ENCODE assay signal across 38 cellular contexts in genomic region chr1:167882376-167882775, GRCh38. TPM values are rescaled to one million over a fixed set of nuclear protein-coding genes. Genes with fewer than 3 reads are reported as not detected.
"Had no signal": no experiment of that assay in that cellular context is flagged by ENCODE, and none has a peak within 500 bp of the region (broad histone marks: within the 10 kb centered on the region; RNA-seq: fewer than 3 reads in every experiment).

No MANE protein-coding gene starts in this region.

- H3K36me3 ChIP-seq: adrenal gland, brain microvascular endothelial cell, breast epithelium had no signal

- H3K9me3 Mint-ChIP-seq: activated B cell treated with CpG ODN at 0.5 μM for 24 hours; activated naive CD4-positive, alpha-beta T cell treated with anti-CD3 and anti-CD28 coated beads for 36 hours; activated naive CD4-positive, alpha-beta T cell treated with anti-CD3 and anti-CD28 coated beads, Interleukin-2, amount 50 U/mL, for 72 hours; activated naive CD8-positive, alpha-beta T cell treated with anti-CD3 and anti-CD28 coated beads for 36 hours; activated T-helper 17 cell treated with anti-CD3 and anti-CD28 coated beads, Interleukin-2, amount 50 U/mL, for 72 hours had no signal

- H3K4me3 ChIP-seq: adrenal gland, body of pancreas, breast epithelium had no signal

- H3K27ac ChIP-seq: adrenal gland, body of pancreas, breast epithelium, VCaP had no signal

- H3K4me1 Mint-ChIP-seq: activated B cell treated with CpG ODN at 0.5 μM for 24 hours; activated CD4-positive, alpha-beta T cell treated with anti-CD3 and anti-CD28 coated beads, Interleukin-2, amount 10 ng/mL, durations not matched to agents 24 days and 14 days; activated naive CD8-positive, alpha-beta T cell treated with anti-CD3 and anti-CD28 coated beads for 36 hours; activated T-helper 17 cell treated with anti-CD3 and anti-CD28 coated beads, Interleukin-2, amount 50 U/mL, for 72 hours had no signal

- H3K27ac Mint-ChIP-seq: activated B cell treated with CpG ODN at 0.5 μM for 24 hours; activated CD4-positive, alpha-beta memory T cell treated with anti-CD3 and anti-CD28 coated beads for 36 hours; activated CD4-positive, alpha-beta T cell treated with anti-CD3 and anti-CD28 coated beads, Interleukin-2, amount 10 ng/mL, durations not matched to agents 24 days and 14 days; activated CD8-positive, alpha-beta T cell treated with anti-CD3 and anti-CD28 coated beads for 36 hours; activated naive CD4-positive, alpha-beta T cell treated with anti-CD3 and anti-CD28 coated beads for 36 hours; activated naive CD4-positive, alpha-beta T cell treated with anti-CD3 and anti-CD28 coated beads, Interleukin-2, amount 50 U/mL, for 72 hours; activated naive CD8-positive, alpha-beta T cell treated with anti-CD3 and anti-CD28 coated beads for 36 hours; activated T-cell treated with anti-CD3 and anti-CD28 coated beads, Interleukin-2, amount 50 U/mL, for 72 hours; activated T-helper 1 cell treated with anti-CD3 and anti-CD28 coated beads, Interleukin-12 subunit alpha, Interleukin-12 subunit beta, Interleukin-2, Interleukin-4 antibody, amounts not matched to agents 30 ng/mL and 10 ng/mL and 1 ng/mL, durations not matched to agents 14 hours and 24 hours and 36 hours; activated T-helper 17 cell treated with anti-CD3 and anti-CD28 coated beads, Interleukin-2, amount 50 U/mL, for 72 hours; T-helper 1 cell treated with Interleukin-12 subunit alpha and Interleukin-12 subunit beta and Interleukin-4 antibody, amounts not matched to agents 30 μg/mL and 1 μg/mL, for 36 hours; T-helper 2 cell treated with Interferon-gamma antibody and Interleukin-4, amounts not matched to agents 5 μg/mL and 100 μg/mL, for 36 hours had no signal

- DNase-seq: activated B cell treated with CpG ODN at 0.5 μM for 24 hours; activated CD4-positive, alpha-beta memory T cell treated with anti-CD3 and anti-CD28 coated beads for 36 hours; activated CD4-positive, alpha-beta T cell treated with anti-CD3 and anti-CD28 coated beads for 4 hours; activated CD4-positive, alpha-beta T cell treated with anti-CD3 and anti-CD28 coated beads, Interleukin-2, amount 10 ng/mL, durations not matched to agents 24 days and 14 days; activated CD4-positive, alpha-beta T cell treated with anti-CD3 and anti-CD28 coated beads, Interleukin-2, amount 50 U/mL, for 1 hour; activated CD4-positive, alpha-beta T cell treated with anti-CD3 and anti-CD28 coated beads, Interleukin-2, amount 50 U/mL, for 4 hours; activated CD4-positive, CD25-positive, alpha-beta regulatory T cell treated with anti-CD3 and anti-CD28 coated beads, Interleukin-2, amount 50 U/mL, for 72 hours; activated CD8-positive, alpha-beta memory T cell treated with anti-CD3 and anti-CD28 coated beads, Interleukin-2, amount 50 U/mL, for 4 hours; activated CD8-positive, alpha-beta T cell treated with anti-CD3 and anti-CD28 coated beads for 36 hours; activated effector memory CD4-positive, alpha-beta T cell treated with anti-CD3 and anti-CD28 coated beads, Interleukin-2, amount 50 U/mL, for 16 hours; activated gamma-delta T cell treated with Interleukin-2 at 50 U/mL for 16 hours; activated naive CD4-positive, alpha-beta T cell; activated naive CD4-positive, alpha-beta T cell treated with anti-CD3 and anti-CD28 coated beads for 36 hours; activated naive CD4-positive, alpha-beta T cell treated with anti-CD3 and anti-CD28 coated beads, Interleukin-2, amount 50 U/mL, for 16 hours; activated naive CD8-positive, alpha-beta T cell treated with anti-CD3 and anti-CD28 coated beads for 36 hours; activated T-cell treated with anti-CD3 and anti-CD28 coated beads for 4 hours; activated T-cell treated with anti-CD3 and anti-CD28 coated beads, Interleukin-2, amount 50 U/mL, for 1 hour; activated T-cell treated with anti-CD3 and anti-CD28 coated beads, Interleukin-2, amount 50 U/mL, for 4 hours; activated T-cell treated with anti-CD3 and anti-CD28 coated beads, Interleukin-2, amount 50 U/mL, for 72 hours; adrenal gland; amniotic stem cell; aorta; body of pancreas; central memory CD4-positive, alpha-beta T cell; T-helper 1 cell; T-helper 2 cell; T-helper 9 cell had no signal

- H3K36me3 Mint-ChIP-seq: activated CD4-positive, alpha-beta memory T cell treated with anti-CD3 and anti-CD28 coated beads for 36 hours; activated naive CD4-positive, alpha-beta T cell treated with anti-CD3 and anti-CD28 coated beads, Interleukin-2, amount 50 U/mL, for 72 hours had no signal

- H3K9me3 ChIP-seq: adrenal gland, body of pancreas, breast epithelium had no signal

- H3K27me3 Mint-ChIP-seq: activated CD8-positive, alpha-beta T cell treated with anti-CD3 and anti-CD28 coated beads for 36 hours; activated naive CD8-positive, alpha-beta T cell treated with anti-CD3 and anti-CD28 coated beads for 36 hours; activated T-helper 17 cell treated with anti-CD3 and anti-CD28 coated beads, Interleukin-2, amount 50 U/mL, for 72 hours had no signal

- H3K4me3 Mint-ChIP-seq: activated B cell treated with CpG ODN at 0.5 μM for 24 hours; activated CD4-positive, alpha-beta memory T cell treated with anti-CD3 and anti-CD28 coated beads for 36 hours; activated CD4-positive, alpha-beta T cell treated with anti-CD3 and anti-CD28 coated beads, Interleukin-2, amount 10 ng/mL, durations not matched to agents 24 days and 14 days; activated CD8-positive, alpha-beta T cell treated with anti-CD3 and anti-CD28 coated beads for 36 hours; activated naive CD4-positive, alpha-beta T cell treated with anti-CD3 and anti-CD28 coated beads for 36 hours; activated naive CD8-positive, alpha-beta T cell treated with anti-CD3 and anti-CD28 coated beads for 36 hours; activated T-cell treated with anti-CD3 and anti-CD28 coated beads, Interleukin-2, amount 50 U/mL, for 4 hours; activated T-cell treated with anti-CD3 and anti-CD28 coated beads, Interleukin-2, amount 50 U/mL, for 72 hours; activated T-helper 1 cell treated with anti-CD3 and anti-CD28 coated beads, Interleukin-12 subunit alpha, Interleukin-12 subunit beta, Interleukin-2, Interleukin-4 antibody, amounts not matched to agents 30 ng/mL and 10 ng/mL and 1 ng/mL, durations not matched to agents 14 hours and 24 hours and 36 hours; activated T-helper 17 cell treated with anti-CD3 and anti-CD28 coated beads, Interleukin-2, amount 50 U/mL, for 72 hours; T-helper 1 cell treated with Interleukin-12 subunit alpha and Interleukin-12 subunit beta and Interleukin-4 antibody, amounts not matched to agents 30 μg/mL and 1 μg/mL, for 36 hours; T-helper 2 cell treated with Interferon-gamma antibody and Interleukin-4, amounts not matched to agents 5 μg/mL and 100 μg/mL, for 36 hours had no signal

- H3K4me1 ChIP-seq: body of pancreas, breast epithelium had no signal

- H3K27me3 ChIP-seq: adrenal gland, body of pancreas, brain microvascular endothelial cell, breast epithelium had no signal

- ATAC-seq: activated CD8-positive, alpha-beta T cell treated with anti-CD3 and anti-CD28 coated beads for 36 hours; activated naive CD4-positive, alpha-beta T cell treated with anti-CD3 and anti-CD28 coated beads, Interleukin-2, amount 50 U/mL, for 72 hours; activated T-cell treated with anti-CD3 and anti-CD28 coated beads, Interleukin-2, amount 50 U/mL, for 4 hours; activated T-cell treated with anti-CD3 and anti-CD28 coated beads, Interleukin-2, amount 50 U/mL, for 72 hours; activated T-helper 17 cell treated with anti-CD3 and anti-CD28 coated beads, Interleukin-2, amount 50 U/mL, for 72 hours; body of pancreas had no signal

- FAIRE-seq: astrocyte, TTC549 had no signal

RNA-seq across cellular contexts. Expression of gene ADCY10, which starts 31.6 kb away (rescaled TPM):
- total RNA-seq: activated CD8-positive, alpha-beta memory T cell treated with anti-CD3 and anti-CD28 coated beads for 36 hours; activated naive CD8-positive, alpha-beta T cell treated with anti-CD3 and anti-CD28 coated beads for 36 hours; activated T-cell treated with anti-CD3 and anti-CD28 coated beads, Interleukin-2, amount 50 U/mL, for 4 hours; activated T-helper 1 cell treated with anti-CD3 and anti-CD28 coated beads, Interleukin-12 subunit alpha, Interleukin-12 subunit beta, Interleukin-2, Interleukin-4 antibody, amounts not matched to agents 30 ng/mL and 10 ng/mL and 1 ng/mL, durations not matched to agents 14 hours and 24 hours and 36 hours had no signal
